ENCODE assay signal across 25 cellular contexts in the genomic region with DNA sequence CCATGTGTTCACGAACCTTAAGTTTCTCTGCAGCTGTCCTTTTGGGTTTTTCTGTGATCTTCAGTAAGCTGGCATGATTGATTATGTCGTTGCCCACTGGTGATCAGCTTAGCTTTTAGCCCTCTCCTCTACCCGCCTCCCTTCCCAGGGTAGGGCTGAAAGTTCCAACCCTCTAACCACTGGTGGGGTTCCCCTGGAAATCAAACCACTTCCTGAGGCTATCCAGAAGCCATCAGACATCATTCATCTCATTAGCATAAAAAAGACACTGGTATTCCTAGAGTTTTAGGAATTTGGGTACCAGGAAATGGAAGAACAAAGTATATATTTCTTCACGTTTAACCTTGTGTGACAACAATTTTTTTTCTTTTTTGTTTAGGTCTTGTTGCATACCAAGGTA. TPM values are rescaled to one million over a fixed set of nuclear protein-coding genes. Genes with fewer than 3 reads are reported as not detected.
DNase-seq lines count a peak whose midpoint lies in the region; ATAC-seq, FAIRE-seq and TF ChIP-seq lines count a peak whose summit lies in the region.
"Had no signal": no experiment of that assay in that cellular context is flagged by ENCODE, and none has a peak within 500 bp of the region (broad histone marks: within the 10 kb centered on the region; RNA-seq: fewer than 3 reads in every experiment).

No MANE protein-coding gene starts in this region.

- ATAC-seq in GM23338 (peak; percentile 87), GM12878 (peak; percentile 18; the same call in 1 of the 3 replicates)
- ATAC-seq: HCT116 had no signal

- CTCF ChIA-PET in GM12878 (lab: Yijun Ruan, JAX): no interaction called here

- H3K4me1 ChIP-seq in GM23338 (ENCODE audit: insufficient read depth) (peaks cover 33% of the 10 kb centered on the region), GM12878 (ENCODE audit: control insufficient read depth, insufficient read depth, low read length) (no peaks in the 10 kb centered on the region)
- H3K4me1 ChIP-seq: BE2C, right atrium auricular region had no signal

- H3F3A ChIP-seq in GM23338 (replicated peaks; ENCODE audit: low read depth): no peaks in the 10 kb centered on the region; the same call in 1 of the 2 replicates

- no peak for TF ChIP-seq CTCF in GM23338 (conservative IDR thresholded peaks at IDR 0.05; ENCODE audit: low read depth in 2 of 2)
- TF ChIP-seq CTCF in GM12878 (IDR thresholded peaks at IDR 0.05 in 2 of 3, conservative IDR thresholded peaks at IDR 0.05 in 1 of 3; ENCODE audit: control insufficient read depth in 2 of 3, extremely low read depth in 1 of 3, insufficient read depth in 1 of 3, low read depth in 3 of 3, low read length in 3 of 3): no peak

- H4K20me1 ChIP-seq in GM23338 (replicated peaks; ENCODE audit: insufficient read depth) (no peaks in the 10 kb centered on the region), GM12878 (ENCODE audit: control insufficient read depth, insufficient read depth) (no peaks in the 10 kb centered on the region)

- no peak overlapping the region for H3K4me3 Mint-ChIP-seq in T-helper 2 cell treated with Interferon-gamma antibody and Interleukin-4, amounts not matched to agents 5 μg/mL and 100 μg/mL, for 36 hours
- peak overlapping the region; percentile 33; the same call in 1 of the 3 replicates for H3K4me3 Mint-ChIP-seq in GM23338
- H3K4me3 Mint-ChIP-seq in immature natural killer cell: no peak overlapping the region
- H3K4me3 Mint-ChIP-seq: activated CD4-positive, alpha-beta T cell treated with anti-CD3 and anti-CD28 coated beads for 36 hours; activated naive CD4-positive, alpha-beta T cell treated with anti-CD3 and anti-CD28 coated beads for 36 hours had no signal

- POLR2A ChIA-PET in GM12878 (lab: Charles Lee): no interaction called here

- peak overlapping the region; percentile 4; the same call in 1 of the 2 replicates for H3K4me3 ChIP-seq in GM23338
- no peak overlapping the region for H3K4me3 ChIP-seq in GM12878
- H3K4me3 ChIP-seq: lung, right atrium auricular region had no signal

- peak overlapping the region; percentile 56 for H3K27ac Mint-ChIP-seq in T-helper 2 cell treated with Interferon-gamma antibody and Interleukin-4, amounts not matched to agents 5 μg/mL and 100 μg/mL, for 36 hours
- H3K27ac Mint-ChIP-seq in GM23338 (peak overlapping the region; percentile 71), immature natural killer cell (peak overlapping the region in 1 of 6 donors; percentile 30)
- H3K27ac Mint-ChIP-seq: activated naive CD4-positive, alpha-beta T cell treated with anti-CD3 and anti-CD28 coated beads for 36 hours had no signal

- WGBS in GM12878 (ENCODE audit: insufficient coverage, insufficient replicate concordance, low lambda C conversion rate, missing lambda C conversion rate): 78% methylated on average over 4 of the region's 4 CpGs

- peaks cover 56% of the 10 kb centered on the region for H3K9me3 Mint-ChIP-seq in T-helper 2 cell treated with Interferon-gamma antibody and Interleukin-4, amounts not matched to agents 5 μg/mL and 100 μg/mL, for 36 hours
- H3K9me3 Mint-ChIP-seq in GM23338 (peaks cover 74% of the 10 kb centered on the region), immature natural killer cell (peaks cover 16 to 37% (median 31%) of the 10 kb centered on the region in 6 donors)

- H3K27ac ChIP-seq in GM23338 (ENCODE audit: low read depth) (peak overlapping the region; percentile 87), GM12878 (ENCODE audit: control insufficient read depth, insufficient read depth) (no peak overlapping the region)
- H3K27ac ChIP-seq: right atrium auricular region, RWPE1 had no signal

- H3K4me1 Mint-ChIP-seq in T-helper 2 cell treated with Interferon-gamma antibody and Interleukin-4, amounts not matched to agents 5 μg/mL and 100 μg/mL, for 36 hours (ENCODE audit: low read depth): peaks cover 8% of the 10 kb centered on the region
- peaks cover 23% of the 10 kb centered on the region for H3K4me1 Mint-ChIP-seq in GM23338
- H3K4me1 Mint-ChIP-seq in immature natural killer cell: peaks cover 23 to 46% of the 10 kb centered on the region in 2 donors

- RAD21 ChIA-PET in GM12878 (lab: Charles Lee; ENCODE audit: unreplicated experiment): no interaction called here

- H3K79me2 ChIP-seq in GM23338 (replicated peaks; ENCODE audit: insufficient read depth) (peaks cover 96% of the 10 kb centered on the region), GM12878 (ENCODE audit: control insufficient read depth, insufficient read depth, low read length) (no peaks in the 10 kb centered on the region)

- peaks cover 72% of the 10 kb centered on the region for H3K36me3 Mint-ChIP-seq in T-helper 2 cell treated with Interferon-gamma antibody and Interleukin-4, amounts not matched to agents 5 μg/mL and 100 μg/mL, for 36 hours (ENCODE audit: low read depth)
- peaks cover 24% of the 10 kb centered on the region for H3K36me3 Mint-ChIP-seq in GM23338 (ENCODE audit: low read depth)
- peaks cover 18 to 55% (median 53%) of the 10 kb centered on the region in 3 donors for H3K36me3 Mint-ChIP-seq in immature natural killer cell

- TF ChIP-seq EP300 in GM12878 (IDR thresholded peaks at IDR 0.05; ENCODE audit: borderline replicate concordance in 1 of 2, control insufficient read depth in 1 of 2, low read depth in 2 of 2, low read length in 2 of 2): no peak

- no peak for TF ChIP-seq RAD21 in GM12878 (IDR thresholded peaks at IDR 0.05; ENCODE audit: insufficient read depth, low read depth, low read length)

- FAIRE-seq in GM12878 (lab: Jason Lieb, UNC): no peak
- FAIRE-seq: A204.1, GM18507, kidney, TTC549, urothelium cell line had no signal

- no peak overlapping the region for H3K9ac ChIP-seq in GM12878 (ENCODE audit: control insufficient read depth, insufficient read depth, low read length)

- peaks cover 13% of the 10 kb centered on the region for H3K9me3 ChIP-seq in GM12878 (replicated peaks; ENCODE audit: control insufficient read depth, insufficient read depth, low read length)
- H3K9me3 ChIP-seq: BE2C had no signal

- H3K4me2 ChIP-seq in GM23338: peak overlapping the region; percentile 1
- no peak overlapping the region for H3K4me2 ChIP-seq in GM12878 (ENCODE audit: control insufficient read depth, insufficient read depth)

- H2AFZ ChIP-seq in GM23338 (no peak overlapping the region), GM12878 (ENCODE audit: control insufficient read depth, low read depth, low read length) (no peak overlapping the region)

- no TSS peak for BruUV-seq in GM12878 (replicated peaks; lab: Mats Ljungman, UMichigan)

- no peaks in the 10 kb centered on the region for H3K27me3 Mint-ChIP-seq in T-helper 2 cell treated with Interferon-gamma antibody and Interleukin-4, amounts not matched to agents 5 μg/mL and 100 μg/mL, for 36 hours (ENCODE audit: low read depth)
- H3K27me3 Mint-ChIP-seq in GM23338 (ENCODE audit: insufficient read depth, low read depth, poor library complexity): peaks cover 10% of the 10 kb centered on the region
- peaks cover 0 to 5% (median 2%) of the 10 kb centered on the region in 3 donors for H3K27me3 Mint-ChIP-seq in immature natural killer cell (ENCODE audit: low read depth in 3 of 3)
- H3K27me3 Mint-ChIP-seq: activated CD4-positive, alpha-beta T cell treated with anti-CD3 and anti-CD28 coated beads for 36 hours had no signal

- TF ChIP-seq POLR2A in GM12878 (IDR thresholded peaks at IDR 0.05; ENCODE audit: low read depth, low read length): no peak

- no peak for DNase-seq in T-helper 2 cell treated with Interferon-gamma antibody and Interleukin-4, amounts not matched to agents 5 μg/mL and 100 μg/mL, for 36 hours (ENCODE audit: low spot score)
- DNase-seq in T-helper 2 cell (no peak), GM23338 (ENCODE audit: low spot score) (peak; percentile 81), GM12878 (ENCODE audit: low read depth, low spot score) (no peak), kidney tubule cell (ENCODE audit: low spot score) (peak; percentile 39), SHP77 treated with DMSO at 0.1 percent for 48 hours (lab: John Stamatoyannopoulos, UW) (no peak), immature natural killer cell (no peak), COLO829 (ENCODE audit: low spot score) (no peak)
- DNase-seq: activated CD4-positive, alpha-beta T cell treated with anti-CD3 and anti-CD28 coated beads for 36 hours; activated naive CD4-positive, alpha-beta T cell treated with anti-CD3 and anti-CD28 coated beads for 36 hours; BE2C; Calu3; effector memory CD4-positive, alpha-beta T cell; kidney; NCI-H1105; NCI-H2081; NCI-H446 treated with DMSO at 0.1 percent for 48 hours had no signal

- H3K36me3 ChIP-seq in GM23338 (ENCODE audit: insufficient read depth) (peaks cover 26% of the 10 kb centered on the region), GM12878 (ENCODE audit: control insufficient read depth in 2 of 2, insufficient read depth in 2 of 2, low read length in 1 of 2) (peaks cover 0 to 2% of the 10 kb centered on the region in 2 experiments; a peak in 1 of 4 replicates)
- H3K36me3 ChIP-seq: BE2C had no signal

- in situ Hi-C loops in GM12878 (cut with MboI): no loop called here

- no peaks in the 10 kb centered on the region for H3K27me3 ChIP-seq in GM23338 (ENCODE audit: insufficient read depth)
- no peaks in the 10 kb centered on the region for H3K27me3 ChIP-seq in GM12878 (replicated peaks in 1 of 2; ENCODE audit: control insufficient read depth in 2 of 2, insufficient read depth in 2 of 2, low read length in 1 of 2)
- H3K27me3 ChIP-seq: BE2C, right atrium auricular region had no signal

- H3K9me2 ChIP-seq in GM23338 (ENCODE audit: insufficient read depth): no peaks in the 10 kb centered on the region

- SMC1A ChIA-PET in GM12878 (lab: Charles Lee; ENCODE audit: uncharacterized antibody, unreplicated experiment): no interaction called here

- intact Hi-C loops in GM12878 (cut with micrococcal nuclease; ENCODE audit: unreplicated experiment): no loop called here

RNA-seq across cellular contexts. Expression of a gene that starts 29.8 kb away (rescaled TPM):
- 144 and 158 TPM in 2 replicates for total RNA-seq in GM23338 (2014; rRNA removed; shearing (Covaris generic))
- polyA plus RNA-seq in GM23338 (2016; fragmentation: Nextera tagmentation; extraction: Ambion mirVana) (48.6 and 49.0 TPM in 2 replicates), GM12878 (2011; rRNA removed) (30.3 and 35.1 TPM in 2 replicates), GM12878 (2014; fragmentation: Illumina TruSeq; extraction: Trizol) (24.7 and 25.2 TPM in 2 replicates), GM12878 (2014; fragmentation: Nextera tagmentation; extraction: Ambion mirVana) (1 to 10 TPM; 6.6 to 8.1 TPM), GM12878 (2014; rRNA removed) (15.1 and 17.1 TPM in 2 replicates), GM12878 (2016; fragmentation: Nextera tagmentation; extraction: Ambion mirVana) (10 to 100 TPM; 16.3 to 18.2 TPM), immature natural killer cell (10 to 100 TPM; 24.5 to 49.1 (median 35.1) TPM)
- 23.5 and 24.9 TPM in 2 replicates for total RNA-seq in GM12878 (2013; cell fraction: nucleolus; rRNA removed)
- total RNA-seq in GM12878 (2014; rRNA removed) (16.0 and 19.1 TPM in 2 replicates), GM12878 (2014; rRNA removed; fragmentation: Illumina TruSeq; extraction: Trizol) (17.0 TPM in 2 replicates), GM12878 (2021) (20.8 and 22.7 TPM in 2 replicates)
- 8.3 TPM for polyA plus RNA-seq in GM12878 (2011; ENCODE audit: low read depth)
- 15.0 and 16.4 TPM in 2 replicates for polyA plus RNA-seq in GM12878 (2011; cell fraction: cytosol; rRNA removed)
- polyA plus RNA-seq in GM12878 (2011; cell fraction: nucleus; rRNA removed): 17.2 and 22.3 TPM in 2 replicates
- polyA plus RNA-seq in GM12878 (2012): 9.8 and 9.9 TPM in 2 replicates
- 24.3 and 50.2 TPM in 2 replicates for polyA minus RNA-seq in GM12878 (2011; rRNA and poly(A)+ RNA removed)
- 8.1 and 9.6 TPM in 2 replicates for polyA minus RNA-seq in GM12878 (2011; cell fraction: cytosol; rRNA and poly(A)+ RNA removed)
- polyA minus RNA-seq in GM12878 (2011; cell fraction: nucleus; rRNA and poly(A)+ RNA removed): 6.8 and 8.0 TPM in 2 replicates

Comparison
In these comparisons a context has a peak if more than half of its experiments do, and no peak if none do; other contexts are left out.
1. DNase-seq: peak in GM23338 (single experiment) and kidney tubule cell (single experiment); none in T-helper 2 cell treated with Interferon-gamma antibody and Interleukin-4, amounts not matched to agents 5 μg/mL and 100 μg/mL, for 36 hours (single experiment), T-helper 2 cell (0 of 5), GM12878 (single experiment), SHP77 treated with DMSO at 0.1 percent for 48 hours (single experiment), immature natural killer cell (0 of 3) and COLO829 (single experiment).